In genomic region chr11:617248-617911, GRCh38 we compare ENCODE assay signal across 19 cellular contexts. TPM values are rescaled to one million over a fixed set of nuclear protein-coding genes. Genes with fewer than 3 reads are reported as not detected.
"Had no signal": no experiment of that assay in that cellular context is flagged by ENCODE, and none has a peak within 500 bp of the region (broad histone marks: within the 10 kb centered on the region; RNA-seq: fewer than 3 reads in every experiment).

No MANE protein-coding gene starts in this region.

- H3K27me3 ChIP-seq: foreskin keratinocyte, thyroid gland had no signal

- DNase-seq: activated CD4-positive, alpha-beta T cell treated with anti-CD3 and anti-CD28 coated beads for 4 hours; activated CD8-positive, alpha-beta memory T cell treated with anti-CD3 and anti-CD28 coated beads, Interleukin-2, amount 50 U/mL, for 48 hours; activated naive CD4-positive, alpha-beta T cell treated with Interleukin-2 at 50 U/mL for 16 hours; cerebellar nuclear complex; effector memory CD4-positive, alpha-beta T cell; foreskin keratinocyte; glutamatergic neuron; midbrain; stimulated activated CD4-positive, alpha-beta T cell treated with anti-CD3 and anti-CD28 coated beads, Interleukin-15, amount 100 ng/mL, for 24 hours; stimulated activated CD4-positive, alpha-beta T cell treated with anti-CD3 and anti-CD28 coated beads, Interleukin-4, amount 100 ng/mL, for 1 hour; stimulated activated naive B cell treated with anti-CD40 and anti-IgM and Interleukin-4, amounts not matched to agents 10 μg/mL and 1 μg/mL and 100 μg/mL, for 72 hours; thyroid gland; WERI-Rb-1 had no signal

- H3K27ac ChIP-seq: foreskin keratinocyte, parathyroid adenoma, thyroid gland had no signal

- FAIRE-seq: urothelium cell line had no signal

- H3K4me3 ChIP-seq: thyroid gland had no signal

- H3K4me1 ChIP-seq: parathyroid adenoma had no signal

- ATAC-seq: foreskin keratinocyte; stimulated activated naive B cell treated with anti-CD40 and anti-IgM and Interleukin-4, amounts not matched to agents 10 μg/mL and 1 μg/mL and 100 μg/mL, for 72 hours had no signal

- H3K9ac ChIP-seq: parathyroid adenoma had no signal

- H3K9me3 ChIP-seq: thyroid gland had no signal

RNA-seq across cellular contexts. Expression of gene CDHR5, which starts 7.4 kb away (rescaled TPM):
- total RNA-seq: aorta, foreskin keratinocyte, lung microvascular endothelial cell, neural crest cell, thyroid gland had no signal
- polyA plus RNA-seq: foreskin keratinocyte had no signal

RNA-seq across cellular contexts. Expression of gene SCT, which starts 9.6 kb away (rescaled TPM):
- total RNA-seq: aorta, foreskin keratinocyte, lung microvascular endothelial cell, neural crest cell, thyroid gland had no signal
- polyA plus RNA-seq: aorta, foreskin keratinocyte had no signal

RNA-seq across cellular contexts. Expression of gene DRD4, which starts 19.7 kb away (rescaled TPM):
- total RNA-seq: foreskin keratinocyte, lung microvascular endothelial cell, skeletal muscle tissue had no signal
